16 cellular contexts compared by ENCODE assay signal in the genomic region with DNA sequence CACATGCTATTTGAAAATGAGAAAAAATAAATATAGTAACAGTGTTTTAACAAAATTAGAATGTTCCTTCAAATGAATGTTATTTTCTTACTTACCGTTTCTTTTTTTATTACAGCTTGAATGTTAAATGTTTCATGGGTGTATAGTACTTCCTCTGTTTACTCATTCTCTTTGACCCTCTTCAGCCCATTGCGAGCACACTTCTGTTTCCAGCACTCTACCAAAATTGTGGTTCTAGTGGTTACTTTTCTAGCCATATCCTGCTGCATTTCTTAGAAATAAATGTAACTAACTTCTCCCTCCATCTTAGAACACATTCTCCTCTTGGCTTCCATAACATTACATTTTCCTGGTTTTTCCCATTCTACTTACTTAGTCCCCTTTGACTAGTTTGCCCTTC.
DNase-seq lines count a peak whose midpoint lies in the region; ATAC-seq, FAIRE-seq and TF ChIP-seq lines count a peak whose summit lies in the region.
"Had no signal": no experiment of that assay in that cellular context is flagged by ENCODE, and none has a peak within 500 bp of the region (broad histone marks: within the 10 kb centered on the region; RNA-seq: fewer than 3 reads in every experiment).

No MANE protein-coding gene starts in this region.

- intact Hi-C loops in natural killer cell (cut with micrococcal nuclease) = no loop called here

- ATAC-seq in activated CD8-positive, alpha-beta memory T cell treated with anti-CD3 and anti-CD28 coated beads, Interleukin-2, amount 10 ng/mL, durations not matched to agents 7 days and 5 days = peak; percentile 47
- ATAC-seq in natural killer cell = no peak
- ATAC-seq: CD8-positive, alpha-beta T cell; GM12878 had no signal

- H3K4me3 Mint-ChIP-seq in activated CD8-positive, alpha-beta memory T cell treated with anti-CD3 and anti-CD28 coated beads, Interleukin-2, amount 10 ng/mL, durations not matched to agents 7 days and 5 days = no peak overlapping the region
- peak overlapping the region; percentile 2 for H3K4me3 Mint-ChIP-seq in natural killer cell
- H3K4me3 Mint-ChIP-seq: B cell; CD8-positive, alpha-beta T cell; H9 had no signal

- CTCF ChIA-PET in activated CD8-positive, alpha-beta memory T cell treated with anti-CD3 and anti-CD28 coated beads, Interleukin-2, amount 10 ng/mL, durations not matched to agents 7 days and 5 days (lab: Charles Lee) = no interaction called here

- H3K27ac Mint-ChIP-seq in activated CD8-positive, alpha-beta memory T cell treated with anti-CD3 and anti-CD28 coated beads, Interleukin-2, amount 10 ng/mL, durations not matched to agents 7 days and 5 days = peak overlapping the region; percentile 41
- H3K27ac Mint-ChIP-seq in natural killer cell = peak overlapping the region in 1 of 2 donors; percentile 21
- H3K27ac Mint-ChIP-seq: B cell; CD8-positive, alpha-beta T cell; H9 had no signal

- peaks cover 12% of the 10 kb centered on the region for H3K4me1 Mint-ChIP-seq in activated CD8-positive, alpha-beta memory T cell treated with anti-CD3 and anti-CD28 coated beads, Interleukin-2, amount 10 ng/mL, durations not matched to agents 7 days and 5 days
- peaks cover 12% of the 10 kb centered on the region in 2 donors for H3K4me1 Mint-ChIP-seq in natural killer cell
- H3K4me1 Mint-ChIP-seq: B cell, H9 had no signal

- FAIRE-seq in TTC549 (lab: Jason Lieb, UNC) = peak; percentile 68
- FAIRE-seq: GM12878, GM19239, H1, HTR-8/SVneo had no signal

- TF ChIP-seq CTCF in natural killer cell (IDR thresholded peaks at IDR 0.05) = no peak

- DNase-seq in activated CD8-positive, alpha-beta memory T cell treated with anti-CD3 and anti-CD28 coated beads, Interleukin-2, amount 10 ng/mL, durations not matched to agents 7 days and 5 days = no peak
- DNase-seq in activated CD8-positive, alpha-beta memory T cell treated with anti-CD3 and anti-CD28 coated beads for 24 hours = no peak
- DNase-seq in MV-4-11 (lab: John Stamatoyannopoulos, UW) (peak; percentile 22), natural killer cell (no peak), NCI-H146 treated with DMSO at 0.1 percent for 48 hours (lab: John Stamatoyannopoulos, UW; ENCODE audit: unreplicated experiment) (no peak), NOMO-1 treated with DMSO at 0.1 percent for 48 hours (lab: John Stamatoyannopoulos, UW; ENCODE audit: unreplicated experiment) (no peak)
- DNase-seq: Calu3; CD8-positive, alpha-beta T cell; DMS79 treated with DMSO at 0.1 percent for 48 hours; H9 had no signal

- no peaks in the 10 kb centered on the region for H3K27me3 Mint-ChIP-seq in activated CD8-positive, alpha-beta memory T cell treated with anti-CD3 and anti-CD28 coated beads, Interleukin-2, amount 10 ng/mL, durations not matched to agents 7 days and 5 days
- H3K27me3 Mint-ChIP-seq in natural killer cell (ENCODE audit: low read depth in 2 of 2) = peaks cover 0 to 4% of the 10 kb centered on the region in 2 donors
- H3K27me3 Mint-ChIP-seq: B cell had no signal

- H3K36me3 Mint-ChIP-seq in activated CD8-positive, alpha-beta memory T cell treated with anti-CD3 and anti-CD28 coated beads, Interleukin-2, amount 10 ng/mL, durations not matched to agents 7 days and 5 days = peaks cover 19% of the 10 kb centered on the region
- no peaks in the 10 kb centered on the region for H3K36me3 Mint-ChIP-seq in natural killer cell
- H3K36me3 Mint-ChIP-seq: CD8-positive, alpha-beta T cell had no signal

- H3K9me3 Mint-ChIP-seq in activated CD8-positive, alpha-beta memory T cell treated with anti-CD3 and anti-CD28 coated beads, Interleukin-2, amount 10 ng/mL, durations not matched to agents 7 days and 5 days (ENCODE audit: low read depth) = peaks cover 8% of the 10 kb centered on the region
- peaks cover 0 to 4% of the 10 kb centered on the region in 2 donors for H3K9me3 Mint-ChIP-seq in natural killer cell
